8 cellular contexts compared by ENCODE assay signal in the genomic region with DNA sequence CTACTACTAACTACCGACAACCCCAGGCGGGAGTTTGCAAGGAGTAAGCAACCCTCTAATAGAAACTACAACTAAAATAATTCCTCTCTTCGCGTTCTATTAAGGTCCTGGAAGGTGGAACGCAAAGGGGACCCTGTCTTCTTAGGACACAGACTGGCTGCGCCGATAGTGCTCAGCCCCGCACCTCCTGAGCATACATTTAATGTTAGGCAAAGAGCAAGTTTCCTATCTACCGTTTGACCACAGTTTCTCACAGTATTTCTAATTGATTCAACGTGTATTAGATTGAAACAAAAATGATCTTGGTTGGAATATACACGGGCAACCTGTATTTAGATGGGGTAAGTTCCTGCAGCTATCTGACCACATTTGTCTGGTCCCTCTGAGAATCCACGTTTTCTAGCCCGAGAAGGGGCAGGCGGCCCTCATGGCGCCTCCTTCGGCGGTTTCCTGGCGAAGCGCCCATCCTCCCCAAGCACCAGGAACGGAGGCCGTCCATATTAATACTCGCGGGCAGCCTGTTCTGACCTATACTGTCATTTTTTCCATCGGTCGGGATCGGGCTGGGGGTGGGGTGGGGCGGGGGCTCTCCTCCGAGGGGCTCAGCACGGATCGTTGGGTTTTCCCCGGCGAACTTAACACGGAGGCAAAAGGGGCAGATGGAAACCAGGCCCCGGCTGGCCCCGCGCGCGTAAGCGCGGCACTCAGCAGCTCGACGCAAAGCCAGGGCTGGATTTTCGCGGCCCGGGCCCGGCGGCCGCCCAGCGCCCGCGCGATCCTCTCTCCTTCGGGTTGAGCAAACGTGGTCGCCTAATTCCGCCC.
DNase-seq lines count a peak whose midpoint lies in the region; ATAC-seq and TF ChIP-seq lines count a peak whose summit lies in the region.

No MANE protein-coding gene starts in this region.

- DNase-seq in GM12864 (ENCODE audit: low read depth) (no peak), HK-2 (ENCODE audit: unreplicated experiment) (peak; percentile 64), SK-N-DZ (ENCODE audit: low spot score) (peak; percentile 75), chondrocyte (ENCODE audit: low spot score) (peak; percentile 77)
- peak; percentile 67 for DNase-seq in stimulated activated naive CD8-positive, alpha-beta T cell treated with anti-CD3 and anti-CD28 coated beads, Interleukin-15, Interleukin-2, amounts not matched to agents 100 U/mL and 50 U/mL, for 24 hours

- H3K9me3 Mint-ChIP-seq in chondrocyte (ENCODE audit: low read depth), result no peaks in the 10 kb centered on the region

- no peaks in the 10 kb centered on the region for H3K27me3 Mint-ChIP-seq in chondrocyte (ENCODE audit: low read depth)

- H3K9ac ChIP-seq in liver (ENCODE audit: low read depth in 1 of 2, low read length in 2 of 2), result peak overlapping the region in 1 of 2 donors; percentile 80

- H3K27me3 ChIP-seq in liver (ENCODE audit: control insufficient read depth in 4 of 4, insufficient read depth in 4 of 4, low read length in 3 of 4), result no peaks in the 10 kb centered on the region

- H3K9me3 ChIP-seq in liver (ENCODE audit: control insufficient read depth in 4 of 4, low read length in 3 of 4), result no peaks in the 10 kb centered on the region

- peaks cover 14 to 45% (median 23%) of the 10 kb centered on the region in 4 donors for H3K4me1 ChIP-seq in liver (ENCODE audit: control insufficient read depth in 4 of 4, insufficient read depth in 4 of 4, low read length in 3 of 4)

- TF ChIP-seq RAD21 in liver (IDR thresholded peaks at IDR 0.05), result no peak

- peaks cover 30% of the 10 kb centered on the region for H3K4me1 Mint-ChIP-seq in chondrocyte (ENCODE audit: low read depth)

- peak; percentile 28 for ATAC-seq in stimulated activated naive CD8-positive, alpha-beta T cell treated with anti-CD3 and anti-CD28 coated beads, Interleukin-15, Interleukin-2, amounts not matched to agents 100 U/mL and 50 U/mL, for 24 hours
- ATAC-seq in GM21526 (IDR thresholded peaks at IDR 0.05; ENCODE audit: low FRiP score, unreplicated experiment) (no peak), GM21367 (IDR thresholded peaks at IDR 0.05; ENCODE audit: unreplicated experiment) (no peak)

- WGBS in liver, result 9% methylated on average over 56 of the region's 56 CpGs

- peak overlapping the region; percentile 86 for H3K27ac Mint-ChIP-seq in chondrocyte (ENCODE audit: unreplicated experiment)

- H3K27ac ChIP-seq in liver (ENCODE audit: low read depth in 1 of 2, low read length in 2 of 2), result peak overlapping the region; percentile 94 to 97

- no peak for TF ChIP-seq CTCF in GM12864 (IDR thresholded peaks at IDR 0.05; ENCODE audit: low read depth, low read length, missing control alignments)
- no peak for TF ChIP-seq CTCF in chondrocyte (IDR thresholded peaks at IDR 0.05)
- TF ChIP-seq CTCF in liver (IDR thresholded peaks at IDR 0.05; ENCODE audit: low read depth, low read length, missing input control), result no peak

- no peaks in the 10 kb centered on the region for H3K36me3 Mint-ChIP-seq in chondrocyte (ENCODE audit: low read depth)

- H3K4me3 Mint-ChIP-seq in chondrocyte (ENCODE audit: unreplicated experiment), result peak overlapping the region; percentile 74

- no peaks in the 10 kb centered on the region for H3K36me3 ChIP-seq in liver (ENCODE audit: control insufficient read depth in 4 of 4, insufficient read depth in 3 of 4, low read depth in 1 of 4, low read length in 3 of 4)

- H3K4me3 ChIP-seq in GM12864 (ENCODE audit: low read depth, low read length) (peak overlapping the region; percentile 70), liver (ENCODE audit: low read depth in 1 of 3, low read length in 3 of 3) (peak overlapping the region; percentile 59 to 74 (median 66))

TF ChIP-seq in liver, 16 proteins besides CTCF, POLR2A, EP300 and RAD21:
- TF ChIP-seq FOXA1 (IDR thresholded peaks at IDR 0.05) (no peak), GABPA (IDR thresholded peaks at IDR 0.05 in 1 of 2, conservative IDR thresholded peaks at IDR 0.05 in 1 of 2) (no peak), ZBTB33 (IDR thresholded peaks at IDR 0.05) (no peak), NR2F2 (IDR thresholded peaks at IDR 0.05) (no peak), SP1 (IDR thresholded peaks at IDR 0.05) (no peak), REST (IDR thresholded peaks at IDR 0.05) (no peak), FOXA2 (IDR thresholded peaks at IDR 0.05) (no peak), JUND (IDR thresholded peaks at IDR 0.05) (no peak), YY1 (IDR thresholded peaks at IDR 0.05) (no peak), RXRA (IDR thresholded peaks at IDR 0.05) (no peak), HNF4G (IDR thresholded peaks at IDR 0.05) (no peak), EGR1 (IDR thresholded peaks at IDR 0.05; ENCODE audit: low read depth in 2 of 2) (no peak), TAF1 (conservative IDR thresholded peaks at IDR 0.05) (no peak), HNF4A (conservative IDR thresholded peaks at IDR 0.05) (no peak)
- TF ChIP-seq, protein P1, sequence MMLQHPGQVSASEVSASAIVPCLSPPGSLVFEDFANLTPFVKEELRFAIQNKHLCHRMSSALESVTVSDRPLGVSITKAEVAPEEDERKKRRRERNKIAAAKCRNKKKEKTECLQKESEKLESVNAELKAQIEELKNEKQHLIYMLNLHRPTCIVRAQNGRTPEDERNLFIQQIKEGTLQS (IDR thresholded peaks at IDR 0.05), result no peak
- TF ChIP-seq, protein P2, sequence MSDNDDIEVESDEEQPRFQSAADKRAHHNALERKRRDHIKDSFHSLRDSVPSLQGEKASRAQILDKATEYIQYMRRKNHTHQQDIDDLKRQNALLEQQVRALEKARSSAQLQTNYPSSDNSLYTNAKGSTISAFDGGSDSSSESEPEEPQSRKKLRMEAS (IDR thresholded peaks at IDR 0.05), result no peak
